ENCODE assay signal across 1 cellular context in the genomic region with DNA sequence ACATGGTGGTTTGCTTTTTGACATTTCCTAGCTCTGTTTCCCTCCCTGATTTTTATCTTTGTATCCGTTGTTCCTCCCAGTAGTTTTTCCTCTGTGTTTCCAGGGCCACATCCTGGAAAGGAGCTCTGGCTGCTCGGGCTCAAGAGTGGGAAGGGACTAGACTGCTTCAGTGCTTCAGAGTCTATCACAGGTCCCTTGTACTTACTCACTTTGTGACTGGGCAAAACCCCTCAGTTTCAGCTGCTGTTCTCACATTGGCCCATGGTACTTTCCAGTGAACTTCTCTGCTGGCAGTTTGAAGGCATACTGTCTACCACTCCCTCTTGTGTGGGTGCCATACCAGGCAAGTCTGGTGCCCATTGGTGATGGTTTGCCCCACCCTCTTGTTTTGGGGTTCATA.
TF ChIP-seq lines count a peak whose summit lies in the region.

No MANE protein-coding gene starts in this region.

TF ChIP-seq in GM12878, 131 proteins besides CTCF, POLR2A, EP300 and RAD21 (continues in another document):
- TF ChIP-seq LARP7 (IDR thresholded peaks at IDR 0.05) (no peak), BRCA1 (IDR thresholded peaks at IDR 0.05; ENCODE audit: low read depth, low read length) (no peak), MYB (IDR thresholded peaks at IDR 0.05; ENCODE audit: borderline replicate concordance, low read depth, low read length) (no peak), SIX5 (IDR thresholded peaks at IDR 0.05; ENCODE audit: low read depth, low read length, severe bottlenecking) (no peak), TCF7 (IDR thresholded peaks at IDR 0.05; ENCODE audit: borderline replicate concordance) (no peak), SMARCA5 (IDR thresholded peaks at IDR 0.05) (0 out of 2 replicates have a peak, but pooled peaks have one; percentile 18), NR2C2 (IDR thresholded peaks at IDR 0.05; ENCODE audit: borderline replicate concordance, control insufficient read depth, insufficient read length, low read depth) (no peak), HCFC1 (IDR thresholded peaks at IDR 0.05; ENCODE audit: low read length) (no peak), CBFB (IDR thresholded peaks at IDR 0.05; ENCODE audit: low read depth) (no peak), CREB1 (IDR thresholded peaks at IDR 0.05; ENCODE audit: low read depth) (no peak), ZNF274 (IDR thresholded peaks at IDR 0.05; ENCODE audit: insufficient read depth, insufficient read length) (no peak), BMI1 (IDR thresholded peaks at IDR 0.05; ENCODE audit: borderline replicate concordance) (no peak; the same call in 1 of the 2 replicates), RB1 (IDR thresholded peaks at IDR 0.05; ENCODE audit: borderline replicate concordance) (no peak), TCF12 (IDR thresholded peaks at IDR 0.05; ENCODE audit: low read depth, low read length) (peak; percentile 66; the same call in 1 of the 2 replicates), YY1 (IDR thresholded peaks at IDR 0.05; ENCODE audit: low read depth, low read length) (no peak), RELA (IDR thresholded peaks at IDR 0.05; ENCODE audit: borderline replicate concordance, partially characterized antibody) (peak; percentile 89), SUZ12 (IDR thresholded peaks at IDR 0.05; ENCODE audit: unreplicated experiment) (no peak), JUND (IDR thresholded peaks at IDR 0.05; ENCODE audit: low read depth, low read length) (no peak), SMAD5 (IDR thresholded peaks at IDR 0.05; ENCODE audit: low read depth) (no peak), BACH1 (IDR thresholded peaks at IDR 0.05; ENCODE audit: borderline replicate concordance) (peak; percentile 49; the same call in 1 of the 2 replicates), RFX5 (IDR thresholded peaks at IDR 0.05; ENCODE audit: low read depth, low read length) (no peak), GATAD2B (conservative IDR thresholded peaks at IDR 0.05; ENCODE audit: low read depth) (0 out of 2 replicates have a peak, but pooled peaks have one; percentile 45), NR2F1 (conservative IDR thresholded peaks at IDR 0.05) (no peak), ATF7 (IDR thresholded peaks at IDR 0.05; ENCODE audit: low read depth) (no peak), HDAC6 (IDR thresholded peaks at IDR 0.05; ENCODE audit: unreplicated experiment) (no peak), SUPT20H (IDR thresholded peaks at IDR 0.05; ENCODE audit: borderline replicate concordance, control insufficient read depth, low read depth, low read length) (no peak), TBL1XR1 (IDR thresholded peaks at IDR 0.05; ENCODE audit: low read depth, low read length) (no peak), NFIC (IDR thresholded peaks at IDR 0.05; ENCODE audit: low read depth, low read length) (0 out of 2 replicates have a peak, but pooled peaks have one; percentile 10), MXI1 (IDR thresholded peaks at IDR 0.05; ENCODE audit: low read depth, low read length) (no peak), IRF4 (IDR thresholded peaks at IDR 0.05; ENCODE audit: low read depth, low read length) (peak; percentile 74), ZNF217 (IDR thresholded peaks at IDR 0.05) (no peak)
- TF ChIP-seq, protein P1, sequence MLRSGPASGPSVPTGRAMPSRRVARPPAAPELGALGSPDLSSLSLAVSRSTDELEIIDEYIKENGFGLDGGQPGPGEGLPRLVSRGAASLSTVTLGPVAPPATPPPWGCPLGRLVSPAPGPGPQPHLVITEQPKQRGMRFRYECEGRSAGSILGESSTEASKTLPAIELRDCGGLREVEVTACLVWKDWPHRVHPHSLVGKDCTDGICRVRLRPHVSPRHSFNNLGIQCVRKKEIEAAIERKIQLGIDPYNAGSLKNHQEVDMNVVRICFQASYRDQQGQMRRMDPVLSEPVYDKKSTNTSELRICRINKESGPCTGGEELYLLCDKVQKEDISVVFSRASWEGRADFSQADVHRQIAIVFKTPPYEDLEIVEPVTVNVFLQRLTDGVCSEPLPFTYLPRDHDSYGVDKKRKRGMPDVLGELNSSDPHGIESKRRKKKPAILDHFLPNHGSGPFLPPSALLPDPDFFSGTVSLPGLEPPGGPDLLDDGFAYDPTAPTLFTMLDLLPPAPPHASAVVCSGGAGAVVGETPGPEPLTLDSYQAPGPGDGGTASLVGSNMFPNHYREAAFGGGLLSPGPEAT (IDR thresholded peaks at IDR 0.05; ENCODE audit: low read depth) = peak; percentile 93
- TF ChIP-seq, protein P2, sequence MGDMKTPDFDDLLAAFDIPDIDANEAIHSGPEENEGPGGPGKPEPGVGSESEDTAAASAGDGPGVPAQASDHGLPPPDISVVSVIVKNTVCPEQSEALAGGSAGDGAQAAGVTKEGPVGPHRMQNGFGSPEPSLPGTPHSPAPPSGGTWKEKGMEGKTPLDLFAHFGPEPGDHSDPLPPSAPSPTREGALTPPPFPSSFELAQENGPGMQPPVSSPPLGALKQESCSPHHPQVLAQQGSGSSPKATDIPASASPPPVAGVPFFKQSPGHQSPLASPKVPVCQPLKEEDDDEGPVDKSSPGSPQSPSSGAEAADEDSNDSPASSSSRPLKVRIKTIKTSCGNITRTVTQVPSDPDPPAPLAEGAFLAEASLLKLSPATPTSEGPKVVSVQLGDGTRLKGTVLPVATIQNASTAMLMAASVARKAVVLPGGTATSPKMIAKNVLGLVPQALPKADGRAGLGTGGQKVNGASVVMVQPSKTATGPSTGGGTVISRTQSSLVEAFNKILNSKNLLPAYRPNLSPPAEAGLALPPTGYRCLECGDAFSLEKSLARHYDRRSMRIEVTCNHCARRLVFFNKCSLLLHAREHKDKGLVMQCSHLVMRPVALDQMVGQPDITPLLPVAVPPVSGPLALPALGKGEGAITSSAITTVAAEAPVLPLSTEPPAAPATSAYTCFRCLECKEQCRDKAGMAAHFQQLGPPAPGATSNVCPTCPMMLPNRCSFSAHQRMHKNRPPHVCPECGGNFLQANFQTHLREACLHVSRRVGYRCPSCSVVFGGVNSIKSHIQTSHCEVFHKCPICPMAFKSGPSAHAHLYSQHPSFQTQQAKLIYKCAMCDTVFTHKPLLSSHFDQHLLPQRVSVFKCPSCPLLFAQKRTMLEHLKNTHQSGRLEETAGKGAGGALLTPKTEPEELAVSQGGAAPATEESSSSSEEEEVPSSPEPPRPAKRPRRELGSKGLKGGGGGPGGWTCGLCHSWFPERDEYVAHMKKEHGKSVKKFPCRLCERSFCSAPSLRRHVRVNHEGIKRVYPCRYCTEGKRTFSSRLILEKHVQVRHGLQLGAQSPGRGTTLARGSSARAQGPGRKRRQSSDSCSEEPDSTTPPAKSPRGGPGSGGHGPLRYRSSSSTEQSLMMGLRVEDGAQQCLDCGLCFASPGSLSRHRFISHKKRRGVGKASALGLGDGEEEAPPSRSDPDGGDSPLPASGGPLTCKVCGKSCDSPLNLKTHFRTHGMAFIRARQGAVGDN (IDR thresholded peaks at IDR 0.05) = peak; percentile 58; the same call in 1 of the 2 replicates
- TF ChIP-seq, protein P3, sequence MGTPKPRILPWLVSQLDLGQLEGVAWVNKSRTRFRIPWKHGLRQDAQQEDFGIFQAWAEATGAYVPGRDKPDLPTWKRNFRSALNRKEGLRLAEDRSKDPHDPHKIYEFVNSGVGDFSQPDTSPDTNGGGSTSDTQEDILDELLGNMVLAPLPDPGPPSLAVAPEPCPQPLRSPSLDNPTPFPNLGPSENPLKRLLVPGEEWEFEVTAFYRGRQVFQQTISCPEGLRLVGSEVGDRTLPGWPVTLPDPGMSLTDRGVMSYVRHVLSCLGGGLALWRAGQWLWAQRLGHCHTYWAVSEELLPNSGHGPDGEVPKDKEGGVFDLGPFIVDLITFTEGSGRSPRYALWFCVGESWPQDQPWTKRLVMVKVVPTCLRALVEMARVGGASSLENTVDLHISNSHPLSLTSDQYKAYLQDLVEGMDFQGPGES (IDR thresholded peaks at IDR 0.05) = no peak
- TF ChIP-seq, protein P4, sequence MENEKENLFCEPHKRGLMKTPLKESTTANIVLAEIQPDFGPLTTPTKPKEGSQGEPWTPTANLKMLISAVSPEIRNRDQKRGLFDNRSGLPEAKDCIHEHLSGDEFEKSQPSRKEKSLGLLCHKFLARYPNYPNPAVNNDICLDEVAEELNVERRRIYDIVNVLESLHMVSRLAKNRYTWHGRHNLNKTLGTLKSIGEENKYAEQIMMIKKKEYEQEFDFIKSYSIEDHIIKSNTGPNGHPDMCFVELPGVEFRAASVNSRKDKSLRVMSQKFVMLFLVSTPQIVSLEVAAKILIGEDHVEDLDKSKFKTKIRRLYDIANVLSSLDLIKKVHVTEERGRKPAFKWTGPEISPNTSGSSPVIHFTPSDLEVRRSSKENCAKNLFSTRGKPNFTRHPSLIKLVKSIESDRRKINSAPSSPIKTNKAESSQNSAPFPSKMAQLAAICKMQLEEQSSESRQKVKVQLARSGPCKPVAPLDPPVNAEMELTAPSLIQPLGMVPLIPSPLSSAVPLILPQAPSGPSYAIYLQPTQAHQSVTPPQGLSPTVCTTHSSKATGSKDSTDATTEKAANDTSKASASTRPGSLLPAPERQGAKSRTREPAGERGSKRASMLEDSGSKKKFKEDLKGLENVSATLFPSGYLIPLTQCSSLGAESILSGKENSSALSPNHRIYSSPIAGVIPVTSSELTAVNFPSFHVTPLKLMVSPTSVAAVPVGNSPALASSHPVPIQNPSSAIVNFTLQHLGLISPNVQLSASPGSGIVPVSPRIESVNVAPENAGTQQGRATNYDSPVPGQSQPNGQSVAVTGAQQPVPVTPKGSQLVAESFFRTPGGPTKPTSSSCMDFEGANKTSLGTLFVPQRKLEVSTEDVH (IDR thresholded peaks at IDR 0.05; ENCODE audit: low read depth, partially characterized antibody) = no peak
- TF ChIP-seq, protein P5, sequence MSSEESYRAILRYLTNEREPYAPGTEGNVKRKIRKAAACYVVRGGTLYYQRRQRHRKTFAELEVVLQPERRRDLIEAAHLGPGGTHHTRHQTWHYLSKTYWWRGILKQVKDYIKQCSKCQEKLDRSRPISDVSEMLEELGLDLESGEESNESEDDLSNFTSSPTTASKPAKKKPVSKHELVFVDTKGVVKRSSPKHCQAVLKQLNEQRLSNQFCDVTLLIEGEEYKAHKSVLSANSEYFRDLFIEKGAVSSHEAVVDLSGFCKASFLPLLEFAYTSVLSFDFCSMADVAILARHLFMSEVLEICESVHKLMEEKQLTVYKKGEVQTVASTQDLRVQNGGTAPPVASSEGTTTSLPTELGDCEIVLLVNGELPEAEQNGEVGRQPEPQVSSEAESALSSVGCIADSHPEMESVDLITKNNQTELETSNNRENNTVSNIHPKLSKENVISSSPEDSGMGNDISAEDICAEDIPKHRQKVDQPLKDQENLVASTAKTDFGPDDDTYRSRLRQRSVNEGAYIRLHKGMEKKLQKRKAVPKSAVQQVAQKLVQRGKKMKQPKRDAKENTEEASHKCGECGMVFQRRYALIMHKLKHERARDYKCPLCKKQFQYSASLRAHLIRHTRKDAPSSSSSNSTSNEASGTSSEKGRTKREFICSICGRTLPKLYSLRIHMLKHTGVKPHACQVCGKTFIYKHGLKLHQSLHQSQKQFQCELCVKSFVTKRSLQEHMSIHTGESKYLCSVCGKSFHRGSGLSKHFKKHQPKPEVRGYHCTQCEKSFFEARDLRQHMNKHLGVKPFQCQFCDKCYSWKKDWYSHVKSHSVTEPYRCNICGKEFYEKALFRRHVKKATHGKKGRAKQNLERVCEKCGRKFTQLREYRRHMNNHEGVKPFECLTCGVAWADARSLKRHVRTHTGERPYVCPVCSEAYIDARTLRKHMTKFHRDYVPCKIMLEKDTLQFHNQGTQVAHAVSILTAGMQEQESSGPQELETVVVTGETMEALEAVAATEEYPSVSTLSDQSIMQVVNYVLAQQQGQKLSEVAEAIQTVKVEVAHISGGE (CRISPR knock-in tag; IDR thresholded peaks at IDR 0.05) = no peak
- TF ChIP-seq, protein P6, sequence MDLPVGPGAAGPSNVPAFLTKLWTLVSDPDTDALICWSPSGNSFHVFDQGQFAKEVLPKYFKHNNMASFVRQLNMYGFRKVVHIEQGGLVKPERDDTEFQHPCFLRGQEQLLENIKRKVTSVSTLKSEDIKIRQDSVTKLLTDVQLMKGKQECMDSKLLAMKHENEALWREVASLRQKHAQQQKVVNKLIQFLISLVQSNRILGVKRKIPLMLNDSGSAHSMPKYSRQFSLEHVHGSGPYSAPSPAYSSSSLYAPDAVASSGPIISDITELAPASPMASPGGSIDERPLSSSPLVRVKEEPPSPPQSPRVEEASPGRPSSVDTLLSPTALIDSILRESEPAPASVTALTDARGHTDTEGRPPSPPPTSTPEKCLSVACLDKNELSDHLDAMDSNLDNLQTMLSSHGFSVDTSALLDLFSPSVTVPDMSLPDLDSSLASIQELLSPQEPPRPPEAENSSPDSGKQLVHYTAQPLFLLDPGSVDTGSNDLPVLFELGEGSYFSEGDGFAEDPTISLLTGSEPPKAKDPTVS (IDR thresholded peaks at IDR 0.05; ENCODE audit: low read depth, low read length) = no peak
- TF ChIP-seq, protein P7, sequence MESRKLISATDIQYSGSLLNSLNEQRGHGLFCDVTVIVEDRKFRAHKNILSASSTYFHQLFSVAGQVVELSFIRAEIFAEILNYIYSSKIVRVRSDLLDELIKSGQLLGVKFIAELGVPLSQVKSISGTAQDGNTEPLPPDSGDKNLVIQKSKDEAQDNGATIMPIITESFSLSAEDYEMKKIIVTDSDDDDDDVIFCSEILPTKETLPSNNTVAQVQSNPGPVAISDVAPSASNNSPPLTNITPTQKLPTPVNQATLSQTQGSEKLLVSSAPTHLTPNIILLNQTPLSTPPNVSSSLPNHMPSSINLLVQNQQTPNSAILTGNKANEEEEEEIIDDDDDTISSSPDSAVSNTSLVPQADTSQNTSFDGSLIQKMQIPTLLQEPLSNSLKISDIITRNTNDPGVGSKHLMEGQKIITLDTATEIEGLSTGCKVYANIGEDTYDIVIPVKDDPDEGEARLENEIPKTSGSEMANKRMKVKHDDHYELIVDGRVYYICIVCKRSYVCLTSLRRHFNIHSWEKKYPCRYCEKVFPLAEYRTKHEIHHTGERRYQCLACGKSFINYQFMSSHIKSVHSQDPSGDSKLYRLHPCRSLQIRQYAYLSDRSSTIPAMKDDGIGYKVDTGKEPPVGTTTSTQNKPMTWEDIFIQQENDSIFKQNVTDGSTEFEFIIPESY (IDR thresholded peaks at IDR 0.05) = no peak
- TF ChIP-seq, protein P8, sequence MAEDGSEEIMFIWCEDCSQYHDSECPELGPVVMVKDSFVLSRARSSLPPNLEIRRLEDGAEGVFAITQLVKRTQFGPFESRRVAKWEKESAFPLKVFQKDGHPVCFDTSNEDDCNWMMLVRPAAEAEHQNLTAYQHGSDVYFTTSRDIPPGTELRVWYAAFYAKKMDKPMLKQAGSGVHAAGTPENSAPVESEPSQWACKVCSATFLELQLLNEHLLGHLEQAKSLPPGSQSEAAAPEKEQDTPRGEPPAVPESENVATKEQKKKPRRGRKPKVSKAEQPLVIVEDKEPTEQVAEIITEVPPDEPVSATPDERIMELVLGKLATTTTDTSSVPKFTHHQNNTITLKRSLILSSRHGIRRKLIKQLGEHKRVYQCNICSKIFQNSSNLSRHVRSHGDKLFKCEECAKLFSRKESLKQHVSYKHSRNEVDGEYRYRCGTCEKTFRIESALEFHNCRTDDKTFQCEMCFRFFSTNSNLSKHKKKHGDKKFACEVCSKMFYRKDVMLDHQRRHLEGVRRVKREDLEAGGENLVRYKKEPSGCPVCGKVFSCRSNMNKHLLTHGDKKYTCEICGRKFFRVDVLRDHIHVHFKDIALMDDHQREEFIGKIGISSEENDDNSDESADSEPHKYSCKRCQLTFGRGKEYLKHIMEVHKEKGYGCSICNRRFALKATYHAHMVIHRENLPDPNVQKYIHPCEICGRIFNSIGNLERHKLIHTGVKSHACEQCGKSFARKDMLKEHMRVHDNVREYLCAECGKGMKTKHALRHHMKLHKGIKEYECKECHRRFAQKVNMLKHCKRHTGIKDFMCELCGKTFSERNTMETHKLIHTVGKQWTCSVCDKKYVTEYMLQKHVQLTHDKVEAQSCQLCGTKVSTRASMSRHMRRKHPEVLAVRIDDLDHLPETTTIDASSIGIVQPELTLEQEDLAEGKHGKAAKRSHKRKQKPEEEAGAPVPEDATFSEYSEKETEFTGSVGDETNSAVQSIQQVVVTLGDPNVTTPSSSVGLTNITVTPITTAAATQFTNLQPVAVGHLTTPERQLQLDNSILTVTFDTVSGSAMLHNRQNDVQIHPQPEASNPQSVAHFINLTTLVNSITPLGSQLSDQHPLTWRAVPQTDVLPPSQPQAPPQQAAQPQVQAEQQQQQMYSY (CRISPR knock-in tag; IDR thresholded peaks at IDR 0.05) = no peak
